ENCODE assay signal across 28 cellular contexts in genomic region chr7:41255113-41255512, GRCh38.
"Had no signal": no experiment of that assay in that cellular context is flagged by ENCODE, and none has a peak within 500 bp of the region (broad histone marks: within the 10 kb centered on the region; RNA-seq: fewer than 3 reads in every experiment).

No MANE protein-coding gene starts in this region.

- H3K36me3 ChIP-seq: stomach, suprapubic skin, thoracic aorta, thyroid gland, tibial artery, tibial nerve, transverse colon, upper lobe of left lung, upper lobe of right lung, uterus, vagina had no signal

- H3K4me1 ChIP-seq: stomach, suprapubic skin, testis, thyroid gland, tibial nerve, transverse colon, upper lobe of left lung, upper lobe of right lung, uterus, vagina had no signal

- DNase-seq: stimulated activated CD4-positive, alpha-beta T cell treated with anti-CD3 and anti-CD28 coated beads, Interleukin-2, amount 100 ng/mL, for 48 hours; stimulated activated CD4-positive, alpha-beta T cell treated with anti-CD3 and anti-CD28 coated beads, Interleukin-4, amount 100 ng/mL, for 1 hour; stimulated activated CD4-positive, alpha-beta T cell treated with anti-CD3 and anti-CD28 coated beads, Interleukin-4, amount 100 ng/mL, for 24 hours; stimulated activated CD4-positive, alpha-beta T cell treated with anti-CD3 and anti-CD28 coated beads, Interleukin-4, amount 100 ng/mL, for 4 hours; stimulated activated CD8-positive, alpha-beta memory T cell treated with anti-CD3 and anti-CD28 coated beads, Interleukin-4, amount 100 ng/mL, for 48 hours; stimulated activated naive B cell treated with anti-CD40 and anti-IgM and Interleukin-4, amounts not matched to agents 10 μg/mL and 1 μg/mL and 100 μg/mL, for 72 hours; stimulated activated naive CD4-positive, alpha-beta T cell; stimulated activated naive CD4-positive, alpha-beta T cell treated with Interleukin-2 at 50 U/mL for 16 hours; stimulated activated naive CD8-positive, alpha-beta T cell treated with anti-CD3 and anti-CD28 coated beads, Interleukin-15, amount 100 ng/mL, for 72 hours; stimulated activated naive CD8-positive, alpha-beta T cell treated with anti-CD3 and anti-CD28 coated beads, Interleukin-15, Interleukin-2, amounts not matched to agents 100 U/mL and 50 U/mL, for 24 hours; stomach; substantia nigra; thyroid gland; tibial artery; transverse colon; trophoblast cell; upper lobe of left lung; upper lobe of right lung; uterus had no signal

- ATAC-seq: stimulated activated effector memory CD8-positive, alpha-beta T cell treated with anti-CD3 and anti-CD28 coated beads, Interleukin-12 subunit alpha, Interleukin-12 subunit beta, amount 100 ng/mL, for 72 hours; stimulated activated memory B cell treated with anti-CD40 and anti-IgM and Interleukin-4, amounts not matched to agents 10 μg/mL and 1 μg/mL and 100 μg/mL, for 72 hours; stimulated activated naive B cell treated with anti-CD40 and anti-IgM and Interleukin-4, amounts not matched to agents 10 μg/mL and 1 μg/mL and 100 μg/mL, for 72 hours; stimulated activated naive CD8-positive, alpha-beta T cell treated with anti-CD3 and anti-CD28 coated beads, Interleukin-15, amount 100 ng/mL, for 72 hours; stimulated activated naive CD8-positive, alpha-beta T cell treated with anti-CD3 and anti-CD28 coated beads, Interleukin-15, Interleukin-2, amounts not matched to agents 100 U/mL and 50 U/mL, for 24 hours; upper lobe of right lung had no signal

- H3K36me3 Mint-ChIP-seq: stimulated activated effector memory CD8-positive, alpha-beta T cell treated with anti-CD3 and anti-CD28 coated beads, Interleukin-12 subunit alpha, Interleukin-12 subunit beta, amount 100 ng/mL, for 72 hours; stimulated activated memory B cell treated with anti-CD40 and anti-IgM and Interleukin-4, amounts not matched to agents 10 μg/mL and 1 μg/mL and 100 μg/mL, for 72 hours; stimulated activated naive B cell treated with anti-CD40 and anti-IgM and Interleukin-4, amounts not matched to agents 10 μg/mL and 1 μg/mL and 100 μg/mL, for 72 hours; type B pancreatic cell had no signal

- H3K4me1 Mint-ChIP-seq: stimulated activated effector memory CD8-positive, alpha-beta T cell treated with anti-CD3 and anti-CD28 coated beads, Interleukin-12 subunit alpha, Interleukin-12 subunit beta, amount 100 ng/mL, for 72 hours; stimulated activated memory B cell treated with anti-CD40 and anti-IgM and Interleukin-4, amounts not matched to agents 10 μg/mL and 1 μg/mL and 100 μg/mL, for 72 hours; stimulated activated naive B cell treated with anti-CD40 and anti-IgM and Interleukin-4, amounts not matched to agents 10 μg/mL and 1 μg/mL and 100 μg/mL, for 72 hours; stimulated activated naive CD8-positive, alpha-beta T cell treated with anti-CD3 and anti-CD28 coated beads, Interleukin-15, amount 100 ng/mL, for 72 hours had no signal

- H3K4me3 Mint-ChIP-seq: stimulated activated effector memory CD8-positive, alpha-beta T cell treated with anti-CD3 and anti-CD28 coated beads, Interleukin-12 subunit alpha, Interleukin-12 subunit beta, amount 100 ng/mL, for 72 hours; stimulated activated memory B cell treated with anti-CD40 and anti-IgM and Interleukin-4, amounts not matched to agents 10 μg/mL and 1 μg/mL and 100 μg/mL, for 72 hours; stimulated activated naive B cell treated with anti-CD40 and anti-IgM and Interleukin-4, amounts not matched to agents 10 μg/mL and 1 μg/mL and 100 μg/mL, for 72 hours; stimulated activated naive CD8-positive, alpha-beta T cell treated with anti-CD3 and anti-CD28 coated beads, Interleukin-15, amount 100 ng/mL, for 72 hours; stimulated activated naive CD8-positive, alpha-beta T cell treated with anti-CD3 and anti-CD28 coated beads, Interleukin-15, Interleukin-2, amounts not matched to agents 100 ng/mL and 50 ng/mL, for 24 hours; type B pancreatic cell had no signal

- H3K27me3 Mint-ChIP-seq: stimulated activated naive CD8-positive, alpha-beta T cell treated with anti-CD3 and anti-CD28 coated beads, Interleukin-15, amount 100 ng/mL, for 72 hours; stimulated activated naive CD8-positive, alpha-beta T cell treated with anti-CD3 and anti-CD28 coated beads, Interleukin-15, Interleukin-2, amounts not matched to agents 100 ng/mL and 50 ng/mL, for 24 hours; type B pancreatic cell had no signal

- H3K9me3 Mint-ChIP-seq: stimulated activated naive CD8-positive, alpha-beta T cell treated with anti-CD3 and anti-CD28 coated beads, Interleukin-15, Interleukin-2, amounts not matched to agents 100 ng/mL and 50 ng/mL, for 24 hours had no signal

- H3K9me3 ChIP-seq: stomach, suprapubic skin, testis, thoracic aorta, thyroid gland, tibial artery, tibial nerve, transverse colon, upper lobe of left lung, upper lobe of right lung, uterus, vagina had no signal

- H3K27ac Mint-ChIP-seq: stimulated activated effector memory CD8-positive, alpha-beta T cell treated with anti-CD3 and anti-CD28 coated beads, Interleukin-12 subunit alpha, Interleukin-12 subunit beta, amount 100 ng/mL, for 72 hours; stimulated activated memory B cell treated with anti-CD40 and anti-IgM and Interleukin-4, amounts not matched to agents 10 μg/mL and 1 μg/mL and 100 μg/mL, for 72 hours; stimulated activated naive B cell treated with anti-CD40 and anti-IgM and Interleukin-4, amounts not matched to agents 10 μg/mL and 1 μg/mL and 100 μg/mL, for 72 hours; stimulated activated naive CD8-positive, alpha-beta T cell treated with anti-CD3 and anti-CD28 coated beads, Interleukin-15, amount 100 ng/mL, for 72 hours; stimulated activated naive CD8-positive, alpha-beta T cell treated with anti-CD3 and anti-CD28 coated beads, Interleukin-15, Interleukin-2, amounts not matched to agents 100 ng/mL and 50 ng/mL, for 24 hours had no signal

- H3K27me3 ChIP-seq: stomach, suprapubic skin, testis, thyroid gland, tibial artery, tibial nerve, transverse colon, upper lobe of left lung, upper lobe of right lung, uterus, vagina had no signal

- H3K4me3 ChIP-seq: stomach, suprapubic skin, testis, thoracic aorta, thyroid gland, tibial artery, tibial nerve, transverse colon, upper lobe of left lung, upper lobe of right lung, uterus, vagina had no signal

- H3K27ac ChIP-seq: stomach, suprapubic skin, testis, thoracic aorta, thyroid gland, tibial artery, tibial nerve, transverse colon, upper lobe of left lung, upper lobe of right lung, uterus, vagina had no signal
